1 cellular context compared by ENCODE assay signal in genomic region chr17:40596261-40596919, GRCh38.
TF ChIP-seq lines count a peak whose summit lies in the region.

No MANE protein-coding gene starts in this region.

TF ChIP-seq in HepG2, 621 proteins besides CTCF, POLR2A, EP300 and RAD21 (continued from another document):
- TF ChIP-seq TOPORS (CRISPR knock-in tag; IDR thresholded peaks at IDR 0.05) (no peak), RFX5 (IDR thresholded peaks at IDR 0.05; ENCODE audit: low read depth, low read length) (no peak), SATB2 (CRISPR knock-in tag; IDR thresholded peaks at IDR 0.05) (no peak), ZNF777 (CRISPR knock-in tag; IDR thresholded peaks at IDR 0.05) (no peak), MTF1 (CRISPR knock-in tag; IDR thresholded peaks at IDR 0.05) (no peak), ZNF205 (CRISPR knock-in tag; IDR thresholded peaks at IDR 0.05) (no peak), NFYB (CRISPR knock-in tag; IDR thresholded peaks at IDR 0.05) (peak; percentile 72), FIP1L1 (IDR thresholded peaks at IDR 0.05; ENCODE audit: borderline replicate concordance, insufficient read depth, low read depth, low read length) (no peak), MXD1 (CRISPR knock-in tag; IDR thresholded peaks at IDR 0.05) (no peak), HNF4A (CRISPR knock-in tag; IDR thresholded peaks at IDR 0.05) (no peak), PCBP2 (optimal IDR thresholded peaks at IDR 0.05; ENCODE audit: low read depth, low read length, poor library complexity, severe bottlenecking) (no peak), SP2 (CRISPR knock-in tag; IDR thresholded peaks at IDR 0.05) (no peak), ZNF776 (CRISPR knock-in tag; IDR thresholded peaks at IDR 0.05) (no peak), ZNF260 (CRISPR knock-in tag; IDR thresholded peaks at IDR 0.05; ENCODE audit: borderline replicate concordance, low read depth) (no peak), ZMYM4 (CRISPR knock-in tag; IDR thresholded peaks at IDR 0.05) (0 out of 2 replicates have a peak, but pooled peaks have one; percentile 17)
- TF ChIP-seq, protein P1, sequence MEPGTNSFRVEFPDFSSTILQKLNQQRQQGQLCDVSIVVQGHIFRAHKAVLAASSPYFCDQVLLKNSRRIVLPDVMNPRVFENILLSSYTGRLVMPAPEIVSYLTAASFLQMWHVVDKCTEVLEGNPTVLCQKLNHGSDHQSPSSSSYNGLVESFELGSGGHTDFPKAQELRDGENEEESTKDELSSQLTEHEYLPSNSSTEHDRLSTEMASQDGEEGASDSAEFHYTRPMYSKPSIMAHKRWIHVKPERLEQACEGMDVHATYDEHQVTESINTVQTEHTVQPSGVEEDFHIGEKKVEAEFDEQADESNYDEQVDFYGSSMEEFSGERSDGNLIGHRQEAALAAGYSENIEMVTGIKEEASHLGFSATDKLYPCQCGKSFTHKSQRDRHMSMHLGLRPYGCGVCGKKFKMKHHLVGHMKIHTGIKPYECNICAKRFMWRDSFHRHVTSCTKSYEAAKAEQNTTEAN (CRISPR knock-in tag; conservative IDR thresholded peaks at IDR 0.05), result no peak
TF ChIP-seq in HepG2: peak in this region for 13.
